ENCODE assay signal across 11 cellular contexts in genomic region chr1:178942285-178943218, GRCh38.
DNase-seq lines count a peak whose midpoint lies in the region; ATAC-seq, FAIRE-seq and TF ChIP-seq lines count a peak whose summit lies in the region.
"Had no signal": no experiment of that assay in that cellular context is flagged by ENCODE, and none has a peak within 500 bp of the region (broad histone marks: within the 10 kb centered on the region; RNA-seq: fewer than 3 reads in every experiment).

No MANE protein-coding gene starts in this region.

- H3K27me3 Mint-ChIP-seq in brain, result peaks cover 8% of the 10 kb centered on the region

- H3K4me2 ChIP-seq in DND-41 (ENCODE audit: insufficient read depth, low read length), result no peak overlapping the region

- H3K79me2 ChIP-seq in DND-41 (ENCODE audit: insufficient read depth, low read length), result no peaks in the 10 kb centered on the region

- H3K4me3 Mint-ChIP-seq in brain, result no peak overlapping the region

- ATAC-seq in DND-41 (ENCODE audit: insufficient read depth, low read depth) (peak; percentile 76), HG03520 (IDR thresholded peaks at IDR 0.05; ENCODE audit: unreplicated experiment) (no peak)
- ATAC-seq: gastrocnemius medialis had no signal

- no peaks in the 10 kb centered on the region for H3K9me3 Mint-ChIP-seq in brain

- no peaks in the 10 kb centered on the region for H3K36me3 Mint-ChIP-seq in brain

- no peaks in the 10 kb centered on the region for H3K9me3 ChIP-seq in DND-41 (ENCODE audit: insufficient read depth, low read length, severe bottlenecking)
- H3K9me3 ChIP-seq in muscle layer of colon (ENCODE audit: low read length), result no peaks in the 10 kb centered on the region
- H3K9me3 ChIP-seq: gastrocnemius medialis had no signal

- H3K9ac ChIP-seq in DND-41 (ENCODE audit: low read depth, low read length) (no peak overlapping the region), muscle layer of colon (ENCODE audit: low read length) (no peak overlapping the region)

- H3K27ac ChIP-seq in DND-41 (ENCODE audit: low read length) (no peak overlapping the region), muscle layer of colon (ENCODE audit: low read depth, low read length) (peak overlapping the region; percentile 4)

- TF ChIP-seq CTCF in DND-41 (IDR thresholded peaks at IDR 0.05; ENCODE audit: borderline replicate concordance, extremely low read depth, low read length, poor library complexity, severe bottlenecking) (no peak), brain (conservative IDR thresholded peaks at IDR 0.05) (no peak)

- FAIRE-seq in HTR-8/SVneo (lab: Jason Lieb, UNC), result no peak

- peaks cover 37% of the 10 kb centered on the region for H3K4me1 Mint-ChIP-seq in brain

- H3K27me3 ChIP-seq in DND-41 (ENCODE audit: insufficient read depth, low read length, poor library complexity), result no peaks in the 10 kb centered on the region
- H3K27me3 ChIP-seq in muscle layer of colon (ENCODE audit: control insufficient read depth in 1 of 2, insufficient read depth in 2 of 2, low read length in 2 of 2), result no peaks in the 10 kb centered on the region
- H3K27me3 ChIP-seq: gastrocnemius medialis had no signal

- no peak overlapping the region for H2AFZ ChIP-seq in DND-41 (ENCODE audit: low read depth, low read length)

- H3K27ac Mint-ChIP-seq in brain, result peak overlapping the region in 4 of 5 experiments; percentile 5 to 52 (median 34)

- DNase-seq in DND-41 (peak; percentile 42), NCI-H187 (lab: John Stamatoyannopoulos, UW) (peak; percentile 83 to 95), HTR-8/SVneo (ENCODE audit: insufficient read length, low spot score) (no peak), DMS53 treated with DMSO at 0.1 percent for 48 hours (lab: John Stamatoyannopoulos, UW; ENCODE audit: unreplicated experiment) (no peak), pons (ENCODE audit: low spot score) (no peak)
- DNase-seq: amniotic stem cell, NCI-H526 had no signal

- H3K36me3 ChIP-seq in DND-41 (ENCODE audit: insufficient read depth, low read length), result no peaks in the 10 kb centered on the region
- H3K36me3 ChIP-seq in muscle layer of colon (ENCODE audit: insufficient read depth, low read length), result no peaks in the 10 kb centered on the region
- H3K36me3 ChIP-seq: gastrocnemius medialis had no signal

- H3K4me3 ChIP-seq in DND-41 (ENCODE audit: low read depth in 1 of 2, low read length in 2 of 2) (no peak overlapping the region), muscle layer of colon (ENCODE audit: low read depth in 1 of 2, low read length in 2 of 2) (no peak overlapping the region)
- H3K4me3 ChIP-seq: gastrocnemius medialis had no signal

- no peaks in the 10 kb centered on the region for H3K4me1 ChIP-seq in DND-41 (ENCODE audit: insufficient read depth, low read length)
- H3K4me1 ChIP-seq in muscle layer of colon (ENCODE audit: insufficient read depth, low read length), result peaks cover 35% of the 10 kb centered on the region

- H4K20me1 ChIP-seq in DND-41 (ENCODE audit: insufficient read depth, low read length), result no peaks in the 10 kb centered on the region

Comparison
In these comparisons a context has a peak if more than half of its experiments do, and no peak if none do; other contexts are left out.
1. DNase-seq: peak in DND-41 (single experiment) and NCI-H187 (2 of 2); none in HTR-8/SVneo (single experiment), DMS53 treated with DMSO at 0.1 percent for 48 hours (single experiment) and pons (single experiment).